ENCODE assay signal across 8 cellular contexts in the genomic region with DNA sequence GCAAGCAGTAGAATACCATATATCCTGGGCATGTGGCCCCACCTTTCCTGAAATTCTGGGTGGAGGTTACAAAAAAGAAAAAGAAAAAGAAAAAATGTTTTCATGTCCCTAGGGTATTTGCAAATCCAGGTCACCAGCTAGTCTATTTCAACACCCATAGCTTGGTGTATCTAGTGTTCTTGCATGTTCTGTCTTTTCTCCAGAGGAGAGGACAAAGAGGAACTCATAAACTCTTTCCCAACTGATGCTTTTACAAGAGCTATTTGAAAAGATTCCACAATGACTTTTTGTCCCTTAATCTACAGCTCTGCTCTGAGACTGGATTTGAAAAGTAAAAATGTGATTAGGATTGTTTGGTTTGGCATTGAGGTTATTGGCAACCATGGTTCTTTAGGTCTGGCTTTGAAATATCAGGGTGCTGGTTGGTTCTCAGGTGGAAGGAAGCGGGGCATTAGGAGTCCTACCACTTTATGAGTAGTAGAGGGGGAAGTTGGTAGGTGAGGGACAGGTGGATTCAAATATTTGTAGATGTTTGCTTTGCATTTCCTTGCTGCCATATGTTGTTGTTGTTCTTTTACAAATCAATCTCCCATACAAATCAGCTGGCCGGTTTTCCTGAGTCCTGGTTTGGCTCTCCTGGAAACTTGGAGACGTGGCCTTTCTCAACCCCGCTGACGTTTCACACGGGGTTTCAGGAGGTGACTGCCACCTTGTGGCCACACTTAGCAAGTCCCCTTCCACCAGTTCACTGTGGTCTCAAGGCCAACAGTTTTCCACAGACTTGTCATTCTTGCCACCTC.
DNase-seq lines count a peak whose midpoint lies in the region; ATAC-seq, FAIRE-seq and TF ChIP-seq lines count a peak whose summit lies in the region.

No MANE protein-coding gene starts in this region.

- DNase-seq in EL (peak; percentile 56), HCT116 (ENCODE audit: low read depth, low spot score) (peak; percentile 66), NCI-H128 (lab: John Stamatoyannopoulos, UW; ENCODE audit: unreplicated experiment) (peak; percentile 36), GM12878 (ENCODE audit: low read depth, low spot score) (peak; percentile 37), iPS DF 6.9 (ENCODE audit: low read depth, low spot score) (peak; percentile 68), smooth muscle cell of the brain vasculature (ENCODE audit: low read depth, low spot score) (peak; percentile 6)

- H4K20me1 ChIP-seq in HCT116 (ENCODE audit: insufficient read depth) (no peaks in the 10 kb centered on the region), GM12878 (ENCODE audit: control insufficient read depth, insufficient read depth) (no peaks in the 10 kb centered on the region)

- 10% methylated on average over 6 of the region's 6 CpGs for WGBS in GM12878 (ENCODE audit: insufficient coverage, insufficient replicate concordance, low lambda C conversion rate, missing lambda C conversion rate)
- WGBS in iPS DF 6.9 (ENCODE audit: insufficient coverage, insufficient read length), result no CpG with 5 or more reads among the region's 6 CpGs

- H2AFZ ChIP-seq in HCT116 (ENCODE audit: low read depth, low read length, poor library complexity, severe bottlenecking) (peak overlapping the region; percentile 93), GM12878 (ENCODE audit: control insufficient read depth, low read depth, low read length) (peak overlapping the region; percentile 20)

- peak; percentile 96 for ATAC-seq in HCT116
- ATAC-seq in GM12878, result peak; percentile 95
- no peak for ATAC-seq in HG03139 (IDR thresholded peaks at IDR 0.05; ENCODE audit: unreplicated experiment)

- peak; percentile 97 for TF ChIP-seq RAD21 in HCT116 (IDR thresholded peaks at IDR 0.05; ENCODE audit: low read depth)
- peak; percentile 94 for TF ChIP-seq RAD21 in GM12878 (IDR thresholded peaks at IDR 0.05; ENCODE audit: insufficient read depth, low read depth, low read length)

- SMC1A ChIA-PET in GM12878 (lab: Charles Lee; ENCODE audit: uncharacterized antibody, unreplicated experiment), result interaction anchor here (0.7 to 10.6 kb wide), 42 partner anchors 10 to 292 kb away, joined by 3 to 268 read pairs (median 5); no protein-coding TSS in a partner anchor

- FAIRE-seq in TTC549 (lab: Jason Lieb, UNC), result peak; percentile 81
- FAIRE-seq in GM12878 (lab: Jason Lieb, UNC), result peak; percentile 90

- BruUV-seq in HCT116 (replicated peaks; lab: Mats Ljungman, UMichigan) (no TSS peak), GM12878 (replicated peaks; lab: Mats Ljungman, UMichigan) (no TSS peak)

- no peak overlapping the region for H3K9ac ChIP-seq in HCT116 (ENCODE audit: low read length)
- H3K9ac ChIP-seq in GM12878 (ENCODE audit: control insufficient read depth, insufficient read depth, low read length), result no peak overlapping the region

- H3K4me3 ChIP-seq in HCT116 (replicated peaks in 1 of 2; ENCODE audit: low read depth in 1 of 2, low read length in 2 of 2), result no peak overlapping the region
- no peak overlapping the region for H3K4me3 ChIP-seq in GM12878
- no peak overlapping the region for H3K4me3 ChIP-seq in iPS DF 6.9 (ENCODE audit: low read length)

- H3K4me1 ChIP-seq in HCT116 (ENCODE audit: control insufficient read depth in 1 of 2, insufficient read depth in 2 of 2, low read length in 2 of 2) (peaks cover 0 to 12% of the 10 kb centered on the region in 2 experiments; a peak in 2 of 4 replicates), GM12878 (ENCODE audit: control insufficient read depth, insufficient read depth, low read length) (no peaks in the 10 kb centered on the region), iPS DF 6.9 (ENCODE audit: control insufficient read depth, insufficient read depth, low read length) (no peaks in the 10 kb centered on the region)

- no peak overlapping the region for H3K27ac ChIP-seq in HCT116 (ENCODE audit: low read depth, low read length)
- H3K27ac ChIP-seq in GM12878 (ENCODE audit: control insufficient read depth, insufficient read depth), result no peak overlapping the region
- H3K27ac ChIP-seq in iPS DF 6.9 (ENCODE audit: low read length), result no peak overlapping the region

- intact Hi-C loops in HCT116 (cut with micrococcal nuclease) (loop anchor here (1.0 to 10.0 kb wide), 3 partner anchors 167 to 545 kb away; no protein-coding TSS in a partner anchor), GM12878 (cut with micrococcal nuclease; ENCODE audit: unreplicated experiment) (loop anchor here (1.0 to 2.0 kb wide), 2 partner anchors 164 to 291 kb away; no protein-coding TSS in a partner anchor)

- POLR2A ChIA-PET in HCT116 (lab: Charles Lee), result interaction anchor here (0.7 to 1.1 kb wide), 2 partner anchors 163 to 168 kb away, joined by 3 read pairs; no protein-coding TSS in a partner anchor
- POLR2A ChIA-PET in GM12878 (lab: Charles Lee), result interaction anchor here (1.0 kb wide), 1 partner anchor 164 kb away, joined by 3 read pairs; no protein-coding TSS in a partner anchor

- H3K4me2 ChIP-seq in HCT116 (ENCODE audit: low read length) (no peak overlapping the region), GM12878 (ENCODE audit: control insufficient read depth, insufficient read depth) (no peak overlapping the region)

- TF ChIP-seq POLR2A in HCT116 (IDR thresholded peaks at IDR 0.05; ENCODE audit: borderline replicate concordance, extremely low read depth, insufficient read depth, insufficient read length) (no peak), GM12878 (IDR thresholded peaks at IDR 0.05; ENCODE audit: low read depth, low read length) (no peak)

- H3K36me3 ChIP-seq in HCT116 (ENCODE audit: control insufficient read depth in 1 of 2, insufficient read depth in 2 of 2, low read length in 2 of 2), result no peaks in the 10 kb centered on the region
- no peaks in the 10 kb centered on the region for H3K36me3 ChIP-seq in GM12878 (ENCODE audit: control insufficient read depth in 2 of 2, insufficient read depth in 2 of 2, low read length in 1 of 2)
- H3K36me3 ChIP-seq in iPS DF 6.9 (ENCODE audit: control insufficient read depth, insufficient read depth, low read length), result no peaks in the 10 kb centered on the region

- H3K79me2 ChIP-seq in HCT116 (ENCODE audit: insufficient read depth, low read length), result no peaks in the 10 kb centered on the region
- H3K79me2 ChIP-seq in GM12878 (ENCODE audit: control insufficient read depth, insufficient read depth, low read length), result no peaks in the 10 kb centered on the region

- H3K9me3 ChIP-seq in HCT116 (ENCODE audit: control insufficient read depth in 1 of 2, insufficient read depth in 1 of 2, low read depth in 1 of 2, low read length in 2 of 2) (no peaks in the 10 kb centered on the region), GM12878 (replicated peaks; ENCODE audit: control insufficient read depth, insufficient read depth, low read length) (no peaks in the 10 kb centered on the region), iPS DF 6.9 (ENCODE audit: control insufficient read depth, insufficient read depth, low read length) (no peaks in the 10 kb centered on the region)

- RAD21 ChIA-PET in HCT116 (lab: Charles Lee; ENCODE audit: low non-redundant PET in 1 of 2, low total read pairs in 2 of 2, uncharacterized antibody in 2 of 2, unreplicated experiment in 2 of 2), result interaction anchor here (1.6 to 2.5 kb wide), 2 partner anchors 163 to 164 kb away, joined by 12 to 15 read pairs; no protein-coding TSS in a partner anchor
- RAD21 ChIA-PET in GM12878 (lab: Charles Lee; ENCODE audit: unreplicated experiment), result interaction anchor here (0.6 to 10.2 kb wide), 27 partner anchors 9 to 290 kb away, joined by 3 to 193 read pairs (median 3); no protein-coding TSS in a partner anchor

- H3K27me3 ChIP-seq in HCT116 (ENCODE audit: insufficient read depth, low read length) (no peaks in the 10 kb centered on the region), GM12878 (replicated peaks in 1 of 2; ENCODE audit: control insufficient read depth in 2 of 2, insufficient read depth in 2 of 2, low read length in 1 of 2) (no peaks in the 10 kb centered on the region), iPS DF 6.9 (ENCODE audit: control insufficient read depth, insufficient read depth, low read length) (no peaks in the 10 kb centered on the region)

- TF ChIP-seq CTCF in HCT116 (IDR thresholded peaks at IDR 0.05 in 2 of 3, conservative IDR thresholded peaks at IDR 0.05 in 1 of 3; ENCODE audit: borderline replicate concordance in 1 of 3, insufficient read depth in 1 of 3, low read depth in 2 of 3, low read length in 2 of 3), result peak; percentile 86 to 90 (median 87)
- TF ChIP-seq CTCF in GM12878 (IDR thresholded peaks at IDR 0.05 in 2 of 3, conservative IDR thresholded peaks at IDR 0.05 in 1 of 3; ENCODE audit: control insufficient read depth in 2 of 3, extremely low read depth in 1 of 3, insufficient read depth in 1 of 3, low read depth in 3 of 3, low read length in 3 of 3), result peak; percentile 88 to 96 (median 91)

- TF ChIP-seq EP300 in GM12878 (IDR thresholded peaks at IDR 0.05; ENCODE audit: borderline replicate concordance in 1 of 2, control insufficient read depth in 1 of 2, low read depth in 2 of 2, low read length in 2 of 2), result no peak

- H3K9me2 ChIP-seq in HCT116 (ENCODE audit: insufficient read depth), result no peaks in the 10 kb centered on the region

- in situ Hi-C loops in GM12878 (cut with MboI), result no loop called here

- CTCF ChIA-PET in HCT116 (lab: Charles Lee), result interaction anchor here (0.7 to 7.3 kb wide), 12 partner anchors 11 to 296 kb away, joined by 3 to 140 read pairs (median 5); partner anchors contain the start of gene MRPS14
- CTCF ChIA-PET in GM12878 (lab: Yijun Ruan, JAX), result interaction anchor here (0.6 to 17.6 kb wide), 45 partner anchors 9 to 520 kb away, joined by 3 to 482 read pairs (median 5); partner anchors contain the start of gene MRPS14

TF ChIP-seq in GM12878, 131 proteins besides CTCF, POLR2A, EP300 and RAD21 (continues in another document):
- TF ChIP-seq ASH2L (IDR thresholded peaks at IDR 0.05; ENCODE audit: borderline replicate concordance, low read depth), result no peak
- peak; percentile 67; the same call in 1 of the 2 replicates for TF ChIP-seq IRF4 (IDR thresholded peaks at IDR 0.05; ENCODE audit: low read depth, low read length)
- TF ChIP-seq CREM (IDR thresholded peaks at IDR 0.05; ENCODE audit: low read depth), result peak; percentile 76
- 0 out of 2 replicates have a peak, but pooled peaks have one; percentile 40 for TF ChIP-seq CREB1 (IDR thresholded peaks at IDR 0.05; ENCODE audit: low read depth)
- TF ChIP-seq BHLHE40 (IDR thresholded peaks at IDR 0.05; ENCODE audit: borderline replicate concordance in 1 of 2, low read depth in 2 of 2, low read length in 1 of 2), result 0 out of 4 replicates have a peak, but pooled peaks of 1 of the 2 experiments have one; percentile 19

Comparison
In these comparisons a context has a peak if more than half of its experiments do, and no peak if none do; other contexts are left out.
1. DNase-seq: peak in every context shown above with its lines; median percentile 68 in iPS DF 6.9; 66 in HCT116; 56 in EL; 37 in GM12878; 36 in NCI-H128; 6 in smooth muscle cell of the brain vasculature.